In the genomic region with DNA sequence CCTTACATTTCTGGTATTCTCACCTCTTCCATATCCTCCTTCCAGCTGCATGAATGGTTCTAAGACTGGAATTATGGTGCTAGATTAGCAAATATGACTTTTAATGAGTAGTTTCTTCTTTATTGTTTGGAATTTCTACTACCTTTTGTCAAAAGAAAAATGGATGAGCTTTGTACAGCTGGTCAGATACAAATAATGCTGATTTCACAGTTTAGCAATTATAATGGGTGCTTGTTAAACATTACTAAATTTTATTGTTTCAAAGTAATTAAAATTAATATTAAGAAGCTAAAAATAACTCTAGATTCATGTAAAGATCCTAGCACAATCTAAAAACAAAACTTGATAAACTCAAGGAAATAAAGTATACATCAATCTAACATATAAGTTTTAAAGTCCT, we compare ENCODE assay signal across 23 cellular contexts. TPM values are rescaled to one million over a fixed set of nuclear protein-coding genes. Genes with fewer than 3 reads are reported as not detected.
"Had no signal": no experiment of that assay in that cellular context is flagged by ENCODE, and none has a peak within 500 bp of the region (broad histone marks: within the 10 kb centered on the region; RNA-seq: fewer than 3 reads in every experiment).

No MANE protein-coding gene starts in this region.

- DNase-seq: Kasumi-1, MV-4-11, NCI-H1092, NCI-H1105 treated with DMSO at 0.1 percent for 48 hours, NCI-H1417 treated with DMSO at 0.1 percent for 48 hours, NCI-H146, NCI-H1694 treated with DMSO at 0.1 percent for 48 hours, NCI-H1930, NCI-H2081, NCI-H2107, NCI-H2171, NCI-H226, NCI-H446, NCI-H510A, NCI-H524 treated with DMSO at 0.1 percent for 48 hours, NCI-H69, NCI-H774, Right ventricle myocardium superior, RPMI8226, SIG-M5 had no signal

- FAIRE-seq: HTR-8/SVneo, RCC 7860 had no signal

RNA-seq across cellular contexts. Expression of a gene that starts 32.3 kb away (rescaled TPM):
- total RNA-seq: T-helper 1 cell treated with Interleukin-12 subunit alpha and Interleukin-12 subunit beta and Interleukin-4 antibody, amounts not matched to agents 30 ng/mL and 1 ng/mL, for 36 hours had no signal
